10 cellular contexts compared by ENCODE assay signal in the genomic region with DNA sequence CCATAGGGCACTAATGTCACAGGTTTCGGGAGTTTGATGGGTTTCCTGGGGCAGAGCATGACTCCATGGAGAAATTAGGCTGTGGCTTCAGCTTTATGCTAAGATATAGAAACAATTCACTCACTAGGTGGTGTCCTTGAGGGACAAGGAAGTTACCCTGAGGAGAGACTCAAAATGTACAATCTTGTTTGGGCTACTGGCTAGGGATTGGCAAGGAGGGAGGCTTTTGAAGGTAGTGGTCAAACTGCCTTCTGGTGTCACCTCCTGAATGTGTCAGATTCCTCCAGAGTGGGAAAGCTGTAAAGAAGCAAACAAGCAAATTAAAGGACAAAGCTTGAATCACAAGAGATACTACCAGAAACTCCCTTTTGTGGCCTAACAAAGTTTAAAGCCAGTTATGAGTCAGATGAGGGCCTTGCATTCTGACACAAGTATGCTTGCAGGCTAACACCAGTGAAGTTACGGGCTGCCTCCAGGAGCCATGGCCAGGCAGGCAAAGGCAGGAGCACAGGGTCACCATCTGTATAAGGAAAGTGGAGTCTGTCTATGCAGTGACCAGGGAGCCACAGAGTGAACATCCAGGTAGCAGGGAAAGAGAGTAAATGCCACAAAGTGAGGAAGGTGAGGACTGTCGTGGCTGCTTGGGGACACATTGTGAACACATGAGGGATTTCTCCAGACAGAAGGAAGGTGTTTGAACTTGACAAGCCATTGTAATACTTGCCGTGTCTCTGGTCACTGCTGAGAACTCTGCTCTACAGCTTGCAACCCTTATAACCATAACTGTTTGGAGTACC.
DNase-seq lines count a peak whose midpoint lies in the region; ATAC-seq and TF ChIP-seq lines count a peak whose summit lies in the region.
"Had no signal": no experiment of that assay in that cellular context is flagged by ENCODE, and none has a peak within 500 bp of the region (broad histone marks: within the 10 kb centered on the region; RNA-seq: fewer than 3 reads in every experiment).

No MANE protein-coding gene starts in this region.

- ATAC-seq in HG02973 (IDR thresholded peaks at IDR 0.05; ENCODE audit: unreplicated experiment) (peak; percentile 65), lower lobe of right lung (no peak)
- ATAC-seq in stimulated activated naive B cell treated with anti-CD40 and anti-IgM and Interleukin-4, amounts not matched to agents 10 μg/mL and 1 μg/mL and 100 μg/mL, for 72 hours (replicated peaks): peak; percentile 90 to 93

- peak overlapping the region; percentile 71 for H3K27ac Mint-ChIP-seq in activated CD4-positive, alpha-beta memory T cell treated with anti-CD3 and anti-CD28 coated beads for 36 hours
- H3K27ac Mint-ChIP-seq in stimulated activated naive B cell treated with anti-CD40 and anti-IgM and Interleukin-4, amounts not matched to agents 10 μg/mL and 1 μg/mL and 100 μg/mL, for 72 hours: peak overlapping the region; percentile 92

- H3K36me3 ChIP-seq in cardiac muscle cell (no peaks in the 10 kb centered on the region), lower lobe of right lung (no peaks in the 10 kb centered on the region)

- intact Hi-C loops in cardiac septum (cut with DNase I): no loop called here
- intact Hi-C loops in activated CD4-positive, alpha-beta memory T cell treated with anti-CD3 and anti-CD28 coated beads for 36 hours (cut with micrococcal nuclease): loop anchor here (2.0 to 10.0 kb wide), 2 partner anchors 80 to 924 kb away; no protein-coding TSS in a partner anchor
- intact Hi-C loops in lower lobe of right lung (cut with DNase I): no loop called here

- H3K27me3 ChIP-seq in cardiac muscle cell: no peaks in the 10 kb centered on the region
- no peaks in the 10 kb centered on the region for H3K27me3 ChIP-seq in lower lobe of right lung (ENCODE audit: low read depth)

- H3K4me3 ChIP-seq in cardiac muscle cell (no peak overlapping the region), lower lobe of right lung (no peak overlapping the region)

- H3K4me1 Mint-ChIP-seq in activated CD4-positive, alpha-beta memory T cell treated with anti-CD3 and anti-CD28 coated beads for 36 hours (ENCODE audit: low read depth): peaks cover 42% of the 10 kb centered on the region
- H3K4me1 Mint-ChIP-seq in stimulated activated naive B cell treated with anti-CD40 and anti-IgM and Interleukin-4, amounts not matched to agents 10 μg/mL and 1 μg/mL and 100 μg/mL, for 72 hours: peaks cover 14 to 18% of the 10 kb centered on the region in 2 donors

- H3K9me3 Mint-ChIP-seq in activated CD4-positive, alpha-beta memory T cell treated with anti-CD3 and anti-CD28 coated beads for 36 hours: no peaks in the 10 kb centered on the region
- H3K9me3 Mint-ChIP-seq in stimulated activated naive B cell treated with anti-CD40 and anti-IgM and Interleukin-4, amounts not matched to agents 10 μg/mL and 1 μg/mL and 100 μg/mL, for 72 hours: peaks cover 0 to 2% of the 10 kb centered on the region in 2 donors

- POLR2A ChIA-PET in activated CD4-positive, alpha-beta memory T cell treated with anti-CD3 and anti-CD28 coated beads for 36 hours (lab: Charles Lee): interaction anchor here (1.2 kb wide), 1 partner anchor 360 kb away, joined by 5 read pairs; no protein-coding TSS in a partner anchor

- H3K27me3 Mint-ChIP-seq in activated CD4-positive, alpha-beta memory T cell treated with anti-CD3 and anti-CD28 coated beads for 36 hours: peaks cover 6% of the 10 kb centered on the region
- H3K27me3 Mint-ChIP-seq in stimulated activated naive B cell treated with anti-CD40 and anti-IgM and Interleukin-4, amounts not matched to agents 10 μg/mL and 1 μg/mL and 100 μg/mL, for 72 hours: peaks cover 13 to 15% of the 10 kb centered on the region in 2 donors

- CTCF ChIA-PET in activated CD4-positive, alpha-beta memory T cell treated with anti-CD3 and anti-CD28 coated beads for 36 hours (lab: Charles Lee): interaction anchor here (1.2 to 2.3 kb wide), 5 partner anchors 12 to 358 kb away, joined by 3 to 6 read pairs (median 5); partner anchors contain the start of gene MYLIP

- no peaks in the 10 kb centered on the region for H3K9me3 ChIP-seq in cardiac muscle cell (ENCODE audit: low read depth)
- no peaks in the 10 kb centered on the region for H3K9me3 ChIP-seq in lower lobe of right lung

- TF ChIP-seq CTCF in cardiac muscle cell (IDR thresholded peaks at IDR 0.05; ENCODE audit: low read depth, low read length) (peak; percentile 8), lower lobe of right lung (IDR thresholded peaks at IDR 0.05) (no peak)

- no peaks in the 10 kb centered on the region for H3K4me1 ChIP-seq in cardiac muscle cell (ENCODE audit: low read depth)
- no peaks in the 10 kb centered on the region for H3K4me1 ChIP-seq in lower lobe of right lung

- no peak overlapping the region for H3K4me3 Mint-ChIP-seq in activated CD4-positive, alpha-beta memory T cell treated with anti-CD3 and anti-CD28 coated beads for 36 hours
- peak overlapping the region in 1 of 2 donors; percentile 33 for H3K4me3 Mint-ChIP-seq in stimulated activated naive B cell treated with anti-CD40 and anti-IgM and Interleukin-4, amounts not matched to agents 10 μg/mL and 1 μg/mL and 100 μg/mL, for 72 hours

- DNase-seq in cardiac muscle cell (ENCODE audit: low read depth in 1 of 2, low spot score in 1 of 2) (peak in 1 of 2 donors; percentile 44), cardiac septum (ENCODE audit: low spot score) (no peak), mucosa of gallbladder (ENCODE audit: low spot score) (no peak), NCI-H748 (lab: John Stamatoyannopoulos, UW; ENCODE audit: unreplicated experiment) (no peak), lower lobe of right lung (no peak)
- peak; percentile 55 for DNase-seq in activated CD4-positive, alpha-beta memory T cell treated with anti-CD3 and anti-CD28 coated beads for 36 hours
- DNase-seq in stimulated activated naive B cell treated with anti-CD40 and anti-IgM and Interleukin-4, amounts not matched to agents 10 μg/mL and 1 μg/mL and 100 μg/mL, for 72 hours: peak; percentile 23
- DNase-seq: DMS79 treated with DMSO at 0.1 percent for 48 hours, NCI-H526 had no signal

- no peak overlapping the region for H3K27ac ChIP-seq in cardiac muscle cell
- no peak overlapping the region for H3K27ac ChIP-seq in lower lobe of right lung

- H3K36me3 Mint-ChIP-seq in activated CD4-positive, alpha-beta memory T cell treated with anti-CD3 and anti-CD28 coated beads for 36 hours: no peaks in the 10 kb centered on the region
- H3K36me3 Mint-ChIP-seq in stimulated activated naive B cell treated with anti-CD40 and anti-IgM and Interleukin-4, amounts not matched to agents 10 μg/mL and 1 μg/mL and 100 μg/mL, for 72 hours: peaks cover 0 to 2% of the 10 kb centered on the region in 2 donors

Comparison
In these comparisons a context has a peak if more than half of its experiments do, and no peak if none do; other contexts are left out.
1. DNase-seq: peak in activated CD4-positive, alpha-beta memory T cell treated with anti-CD3 and anti-CD28 coated beads for 36 hours (single experiment) and stimulated activated naive B cell treated with anti-CD40 and anti-IgM and Interleukin-4, amounts not matched to agents 10 μg/mL and 1 μg/mL and 100 μg/mL, for 72 hours (single experiment); none in cardiac septum (single experiment), mucosa of gallbladder (single experiment), NCI-H748 (single experiment) and lower lobe of right lung (single experiment).
2. ATAC-seq: peak in HG02973 (single experiment) and stimulated activated naive B cell treated with anti-CD40 and anti-IgM and Interleukin-4, amounts not matched to agents 10 μg/mL and 1 μg/mL and 100 μg/mL, for 72 hours (2 of 2); none in lower lobe of right lung (0 of 2).